Comparison of ENCODE assay signal across 8 cellular contexts in genomic region chr2:98487806-98488189, GRCh38. TPM values are rescaled to one million over a fixed set of nuclear protein-coding genes. Genes with fewer than 3 reads are reported as not detected.
A peak's percentile ranks its signal among the peaks of the same experiment; 100 is the strongest.
DNase-seq lines count a peak whose midpoint lies in the region; ATAC-seq and TF ChIP-seq lines count a peak whose summit lies in the region.

No MANE protein-coding gene starts in this region.

- H3K79me2 ChIP-seq in hepatocyte, result peaks cover 39% of the 10 kb centered on the region

- peaks cover 8% of the 10 kb centered on the region for H3K4me1 ChIP-seq in hepatocyte (ENCODE audit: insufficient read depth)

- CTCF ChIA-PET in BJ (lab: Yijun Ruan, JAX), result interaction anchor here (0.6 to 2.4 kb wide), 7 partner anchors 8 to 73 kb away, joined by 3 to 9 read pairs (median 3); no protein-coding TSS in a partner anchor

- 78% methylated on average over 3 of the region's 3 CpGs for WGBS in hepatocyte (ENCODE audit: low lambda C conversion rate, missing lambda C conversion rate)

- H2AFZ ChIP-seq in hepatocyte, result no peak overlapping the region

- peak; percentile 67 for ATAC-seq in GM18502 (IDR thresholded peaks at IDR 0.05; ENCODE audit: poor library complexity, unreplicated experiment)
- peak; percentile 57 for ATAC-seq in HG02678 (IDR thresholded peaks at IDR 0.05; ENCODE audit: unreplicated experiment)

- POLR2A ChIA-PET in BJ (lab: Charles Lee), result no interaction called here

- H3K4me2 ChIP-seq in hepatocyte, result no peak overlapping the region

- no peaks in the 10 kb centered on the region for H3K9me2 ChIP-seq in hepatocyte (replicated peaks; ENCODE audit: insufficient read depth)

- H3K36me3 ChIP-seq in BJ (ENCODE audit: control insufficient read depth, insufficient read depth, low read length), result no peaks in the 10 kb centered on the region
- H3K36me3 ChIP-seq in hepatocyte (replicated peaks; ENCODE audit: insufficient read depth, low read depth), result no peaks in the 10 kb centered on the region

- TF ChIP-seq CTCF in BJ (IDR thresholded peaks at IDR 0.05; ENCODE audit: insufficient read depth, low read depth, low read length), result peak; percentile 40
- TF ChIP-seq CTCF in hepatocyte (IDR thresholded peaks at IDR 0.05; ENCODE audit: poor library complexity), result peak; percentile 42

- H4K20me1 ChIP-seq in hepatocyte (ENCODE audit: insufficient read depth, poor library complexity, severe bottlenecking), result peaks cover 3% of the 10 kb centered on the region

- DNase-seq in BJ (ENCODE audit: low read depth) (no peak), NCI-H146 treated with DMSO at 0.1 percent for 48 hours (lab: John Stamatoyannopoulos, UW; ENCODE audit: unreplicated experiment) (peak; percentile 30), activated T-cell treated with anti-CD3 and anti-CD28 coated beads for 1 hour (ENCODE audit: low read depth) (peak; percentile 39), hepatocyte (ENCODE audit: low spot score) (peak; percentile 28), ecto neural progenitor cell (ENCODE audit: low spot score) (no peak), GOT3 (lab: John Stamatoyannopoulos, UW) (no peak)

- no peak overlapping the region for H3K4me3 ChIP-seq in BJ (ENCODE audit: low read depth, low read length)
- no peak overlapping the region for H3K4me3 ChIP-seq in hepatocyte

- H3K9me3 ChIP-seq in hepatocyte (ENCODE audit: low read depth), result no peaks in the 10 kb centered on the region

- no peak overlapping the region for H3K27ac ChIP-seq in hepatocyte

- H3K27me3 ChIP-seq in BJ (ENCODE audit: control insufficient read depth, insufficient read depth, low read length) (no peaks in the 10 kb centered on the region), hepatocyte (no peaks in the 10 kb centered on the region)

RNA-seq across cellular contexts. Expression of gene INPP4A, which starts 43.1 kb away (rescaled TPM):
- 13.7 and 21.0 TPM in 2 replicates for polyA plus RNA-seq in BJ (2011; rRNA removed)
- 31.9 and 45.4 TPM in 2 replicates for polyA minus RNA-seq in BJ (2011; rRNA and poly(A)+ RNA removed)
- 9.2 and 13.1 TPM in 2 replicates for total RNA-seq in hepatocyte
- polyA plus RNA-seq in hepatocyte, result 6.2 and 7.9 TPM in 2 replicates

Comparison
In these comparisons a context has a peak if more than half of its experiments do, and no peak if none do; other contexts are left out.
1. DNase-seq: peak in NCI-H146 treated with DMSO at 0.1 percent for 48 hours (single experiment), activated T-cell treated with anti-CD3 and anti-CD28 coated beads for 1 hour (single experiment) and hepatocyte (single experiment); none in BJ (single experiment), ecto neural progenitor cell (single experiment) and GOT3 (single experiment).